In genomic region chr15:96337991-96338771, GRCh38 we compare ENCODE assay signal across 8 cellular contexts. TPM values are rescaled to one million over a fixed set of nuclear protein-coding genes. Genes with fewer than 3 reads are reported as not detected.
DNase-seq lines count a peak whose midpoint lies in the region; ATAC-seq and TF ChIP-seq lines count a peak whose summit lies in the region.
"Had no signal": no experiment of that assay in that cellular context is flagged by ENCODE, and none has a peak within 500 bp of the region (broad histone marks: within the 10 kb centered on the region; RNA-seq: fewer than 3 reads in every experiment).

No MANE protein-coding gene starts in this region.

- no peak overlapping the region for H3K18ac ChIP-seq in mesenchymal stem cell (ENCODE audit: low read depth in 1 of 2, low read length in 2 of 2)

- no peak overlapping the region for H2BK120ac ChIP-seq in mesenchymal stem cell (ENCODE audit: low read depth, low read length)

- peaks cover 24% of the 10 kb centered on the region for H3K27me3 Mint-ChIP-seq in type B pancreatic cell
- H3K27me3 Mint-ChIP-seq in activated T-cell treated with anti-CD3 and anti-CD28 coated beads, Interleukin-2, amount 50 U/mL, for 4 hours (ENCODE audit: low read depth): peaks cover 88% of the 10 kb centered on the region
- H3K27me3 Mint-ChIP-seq in naive thymus-derived CD4-positive, alpha-beta T cell: peaks cover 76 to 93% (median 92%) of the 10 kb centered on the region in 5 donors

- peak overlapping the region; percentile 40 for H3K4me2 ChIP-seq in mesenchymal stem cell (ENCODE audit: low read length, poor library complexity, severe bottlenecking)

- H2BK12ac ChIP-seq in mesenchymal stem cell (ENCODE audit: low read length in 2 of 2): no peak overlapping the region

- no peaks in the 10 kb centered on the region for H3K36me3 ChIP-seq in breast epithelium
- H3K36me3 ChIP-seq in mesenchymal stem cell (ENCODE audit: control insufficient read depth in 1 of 2, insufficient read depth in 2 of 2, low read depth in 1 of 2, low read length in 2 of 2): peaks cover 40 to 73% of the 10 kb centered on the region in 2 experiments
- H3K36me3 ChIP-seq in naive thymus-derived CD4-positive, alpha-beta T cell (ENCODE audit: control insufficient read depth in 2 of 3, insufficient read depth in 3 of 3, low read length in 3 of 3): no peaks in the 10 kb centered on the region

- no peaks in the 10 kb centered on the region for H3K9me3 Mint-ChIP-seq in type B pancreatic cell
- H3K9me3 Mint-ChIP-seq in activated T-cell treated with anti-CD3 and anti-CD28 coated beads, Interleukin-2, amount 50 U/mL, for 4 hours: no peaks in the 10 kb centered on the region
- peaks cover 0 to 63% (median 21%) of the 10 kb centered on the region in 11 donors for H3K9me3 Mint-ChIP-seq in naive thymus-derived CD4-positive, alpha-beta T cell

- no peak overlapping the region for H3K23ac ChIP-seq in mesenchymal stem cell (ENCODE audit: low read length in 2 of 2)

- H4K91ac ChIP-seq in mesenchymal stem cell (ENCODE audit: low read length): no peak overlapping the region

- no peak overlapping the region for H4K8ac ChIP-seq in mesenchymal stem cell (ENCODE audit: low read length)

- no peak overlapping the region for H2AFZ ChIP-seq in mesenchymal stem cell (ENCODE audit: low read depth, low read length)

- TF ChIP-seq POLR2A in breast epithelium (IDR thresholded peaks at IDR 0.05): no peak

- H3K14ac ChIP-seq in mesenchymal stem cell (ENCODE audit: low read length in 2 of 2): no peak overlapping the region

- H3K4me3 ChIP-seq in breast epithelium (peak overlapping the region; percentile 79 to 89 (median 80)), mesenchymal stem cell (ENCODE audit: insufficient read depth in 1 of 2, low read depth in 1 of 2, low read length in 2 of 2) (peak overlapping the region in 1 of 2 experiments; percentile 99)
- H3K4me3 ChIP-seq in naive thymus-derived CD4-positive, alpha-beta T cell (ENCODE audit: low read length): no peak overlapping the region

- no peaks in the 10 kb centered on the region for H3K79me1 ChIP-seq in mesenchymal stem cell (replicated peaks; ENCODE audit: low read length, poor library complexity, severe bottlenecking)

- peaks cover 56% of the 10 kb centered on the region for H3K4me1 Mint-ChIP-seq in type B pancreatic cell (ENCODE audit: unreplicated experiment)
- peaks cover 1% of the 10 kb centered on the region for H3K4me1 Mint-ChIP-seq in activated T-cell treated with anti-CD3 and anti-CD28 coated beads, Interleukin-2, amount 50 U/mL, for 4 hours (ENCODE audit: low read depth)
- H3K4me1 Mint-ChIP-seq in naive thymus-derived CD4-positive, alpha-beta T cell: peaks cover 0 to 18% (median 11%) of the 10 kb centered on the region in 7 donors

- no peak for TF ChIP-seq CTCF in breast epithelium (IDR thresholded peaks at IDR 0.05)
- TF ChIP-seq CTCF in type B pancreatic cell (conservative IDR thresholded peaks at IDR 0.05): no peak

- no peaks in the 10 kb centered on the region for H3K4me1 ChIP-seq in breast epithelium
- H3K4me1 ChIP-seq in mesenchymal stem cell (ENCODE audit: control insufficient read depth, insufficient read depth, low read depth, low read length): peaks cover 3% of the 10 kb centered on the region
- H3K4me1 ChIP-seq in naive thymus-derived CD4-positive, alpha-beta T cell (ENCODE audit: control insufficient read depth in 2 of 2, insufficient read depth in 2 of 2, low read length in 2 of 2): no peaks in the 10 kb centered on the region

- H3K27me3 ChIP-seq in breast epithelium (no peaks in the 10 kb centered on the region), mesenchymal stem cell (ENCODE audit: control insufficient read depth in 1 of 2, insufficient read depth in 1 of 2, low read length in 2 of 2) (no peaks in the 10 kb centered on the region)
- peaks cover 0 to 47% of the 10 kb centered on the region in 2 donors for H3K27me3 ChIP-seq in naive thymus-derived CD4-positive, alpha-beta T cell (ENCODE audit: control insufficient read depth in 2 of 2, insufficient read depth in 2 of 2, low read length in 2 of 2)

- no peak overlapping the region for H3K4ac ChIP-seq in mesenchymal stem cell (ENCODE audit: low read depth in 1 of 2, low read length in 2 of 2)

- 60% methylated on average over 1 of the region's 5 CpGs for WGBS in mesenchymal stem cell

- POLR2A ChIA-PET in naive thymus-derived CD4-positive, alpha-beta T cell (lab: Charles Lee): no interaction called here

- DNase-seq in HT-29 (ENCODE audit: low spot score) (peak; percentile 57), breast epithelium (ENCODE audit: low spot score in 2 of 2) (no peak), mesenchymal stem cell (peak; percentile 16), type B pancreatic cell (ENCODE audit: extremely low spot score, unreplicated experiment) (no peak), OCI-M2 (lab: John Stamatoyannopoulos, UW; ENCODE audit: unreplicated experiment) (no peak)
- DNase-seq in activated T-cell treated with anti-CD3 and anti-CD28 coated beads, Interleukin-2, amount 50 U/mL, for 4 hours: no peak
- DNase-seq in naive thymus-derived CD4-positive, alpha-beta T cell: no peak
- DNase-seq: activated naive CD4-positive, alpha-beta T cell treated with Interleukin-2 at 50 U/mL for 16 hours had no signal

- peak overlapping the region; percentile 95 for H3K4me3 Mint-ChIP-seq in type B pancreatic cell
- H3K4me3 Mint-ChIP-seq in activated T-cell treated with anti-CD3 and anti-CD28 coated beads, Interleukin-2, amount 50 U/mL, for 4 hours: no peak overlapping the region
- H3K4me3 Mint-ChIP-seq in naive thymus-derived CD4-positive, alpha-beta T cell: no peak overlapping the region

- H3K9me3 ChIP-seq in breast epithelium: no peaks in the 10 kb centered on the region
- no peaks in the 10 kb centered on the region for H3K9me3 ChIP-seq in mesenchymal stem cell (ENCODE audit: control insufficient read depth, low read length)
- peaks cover 0 to 7% (median 0%) of the 10 kb centered on the region in 3 experiments for H3K9me3 ChIP-seq in naive thymus-derived CD4-positive, alpha-beta T cell (ENCODE audit: control insufficient read depth in 2 of 3, low read length in 3 of 3)

- H2BK5ac ChIP-seq in mesenchymal stem cell (ENCODE audit: low read depth, low read length, poor library complexity, severe bottlenecking): no peak overlapping the region

- H3K9ac ChIP-seq in mesenchymal stem cell (ENCODE audit: low read length): peak overlapping the region; percentile 99

- CTCF ChIA-PET in naive thymus-derived CD4-positive, alpha-beta T cell (lab: Charles Lee): no interaction called here

- no peak overlapping the region for H2BK15ac ChIP-seq in mesenchymal stem cell (ENCODE audit: low read depth, poor library complexity, severe bottlenecking)

- ATAC-seq in activated T-cell treated with anti-CD3 and anti-CD28 coated beads, Interleukin-2, amount 50 U/mL, for 4 hours: no peak
- ATAC-seq in naive thymus-derived CD4-positive, alpha-beta T cell: no peak

- H3K27ac Mint-ChIP-seq in type B pancreatic cell: peak overlapping the region; percentile 93
- H3K27ac Mint-ChIP-seq in naive thymus-derived CD4-positive, alpha-beta T cell: no peak overlapping the region

- intact Hi-C loops in breast epithelium (cut with DNase I; ENCODE audit: low total_unique reads): no loop called here
- intact Hi-C loops in naive thymus-derived CD4-positive, alpha-beta T cell (cut with micrococcal nuclease): loop anchor here in 1 of 2 donors (2.0 kb wide), 1 partner anchor 19 kb away; no protein-coding TSS in a partner anchor

- no peak overlapping the region for H2AK5ac ChIP-seq in mesenchymal stem cell (ENCODE audit: low read length, severe bottlenecking)

- peaks cover 77% of the 10 kb centered on the region for H3K36me3 Mint-ChIP-seq in type B pancreatic cell
- no peaks in the 10 kb centered on the region for H3K36me3 Mint-ChIP-seq in activated T-cell treated with anti-CD3 and anti-CD28 coated beads, Interleukin-2, amount 50 U/mL, for 4 hours (ENCODE audit: insufficient read depth)
- peaks cover 0 to 17% (median 0%) of the 10 kb centered on the region in 5 donors for H3K36me3 Mint-ChIP-seq in naive thymus-derived CD4-positive, alpha-beta T cell

- peak overlapping the region; percentile 93 to 95 for H3K27ac ChIP-seq in breast epithelium
- peak overlapping the region; percentile 71 for H3K27ac ChIP-seq in mesenchymal stem cell (ENCODE audit: low read length, poor library complexity, severe bottlenecking)
- no peak overlapping the region for H3K27ac ChIP-seq in naive thymus-derived CD4-positive, alpha-beta T cell (ENCODE audit: low read depth, low read length)

RNA-seq across cellular contexts. Expression of gene NR2F2, which starts 7.7 kb away (rescaled TPM):
- 12.6 and 14.0 TPM in 2 replicates for total RNA-seq in HT-29 (2014; rRNA removed; shearing (Covaris generic))
- total RNA-seq in breast epithelium (10 to 100 TPM; 13.2 to 22.9 (median 13.6) TPM), type B pancreatic cell (ENCODE audit: low replicate concordance) (135 and 270 TPM in 2 replicates)
- polyA plus RNA-seq in mesenchymal stem cell (2013, experiment 1 of 2): 117 TPM
- polyA plus RNA-seq in mesenchymal stem cell (2013, experiment 2 of 2): 115 TPM
- total RNA-seq in activated T-cell treated with anti-CD3 and anti-CD28 coated beads, Interleukin-2, amount 50 U/mL, for 4 hours: under 1 TPM; 0.13 to 0.24 (median 0.15) TPM
- not detected for total RNA-seq in naive thymus-derived CD4-positive, alpha-beta T cell
- polyA plus RNA-seq in naive thymus-derived CD4-positive, alpha-beta T cell: not detected

Comparison
In these comparisons a context has a peak if more than half of its experiments do, and no peak if none do; other contexts are left out.
1. DNase-seq: peak in HT-29 (single experiment) and mesenchymal stem cell (single experiment); none in breast epithelium (0 of 2), type B pancreatic cell (single experiment), activated T-cell treated with anti-CD3 and anti-CD28 coated beads, Interleukin-2, amount 50 U/mL, for 4 hours (single experiment), OCI-M2 (single experiment) and naive thymus-derived CD4-positive, alpha-beta T cell (0 of 9).
2. RNA of gene NR2F2, which starts 7.7 kb away (total RNA-seq): 135 to 270 TPM in type B pancreatic cell, 13.2 to 22.9 TPM in breast epithelium and 12.6 to 14.0 TPM in HT-29; 0.13 to 0.24 TPM in activated T-cell treated with anti-CD3 and anti-CD28 coated beads, Interleukin-2, amount 50 U/mL, for 4 hours and not detected in naive thymus-derived CD4-positive, alpha-beta T cell; every median in the first group is over 10 times any median in the second.